In the genomic region with DNA sequence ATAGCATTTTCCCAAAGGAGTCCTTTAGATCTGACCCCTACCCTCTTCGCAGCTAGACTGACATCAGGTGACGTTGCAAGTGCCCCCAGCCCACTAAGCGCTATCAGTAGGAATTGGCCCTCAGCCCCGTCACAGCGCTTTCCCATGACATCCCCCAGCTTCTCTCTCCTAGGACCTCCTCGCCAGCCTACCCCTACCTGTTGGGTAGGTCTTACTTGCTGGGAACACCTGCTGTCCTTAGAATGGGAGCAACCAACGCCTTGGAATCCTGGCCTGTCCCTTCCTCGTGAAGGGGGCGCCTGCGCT, we compare ENCODE assay signal across 8 cellular contexts. TPM values are rescaled to one million over a fixed set of nuclear protein-coding genes. Genes with fewer than 3 reads are reported as not detected.
DNase-seq lines count a peak whose midpoint lies in the region; ATAC-seq and TF ChIP-seq lines count a peak whose summit lies in the region.

No MANE protein-coding gene starts in this region.

- no peaks in the 10 kb centered on the region for H3K79me2 ChIP-seq in mesendoderm (ENCODE audit: control insufficient read depth, insufficient read depth, low read length)

- no peak overlapping the region for H2BK5ac ChIP-seq in mesendoderm (ENCODE audit: low read length)

- POLR2A ChIA-PET in activated CD4-positive, alpha-beta T cell treated with anti-CD3 and anti-CD28 coated beads, Interleukin-2, amount 10 ng/mL, durations not matched to agents 7 days and 5 days (lab: Charles Lee) = no interaction called here

- no peak for DNase-seq in activated CD4-positive, alpha-beta T cell treated with anti-CD3 and anti-CD28 coated beads, Interleukin-2, amount 10 ng/mL, durations not matched to agents 7 days and 5 days
- DNase-seq in activated CD4-positive, alpha-beta T cell treated with anti-CD3 and anti-CD28 coated beads, Interleukin-2, amount 50 U/mL, for 1 hour = no peak
- no peak for DNase-seq in activated naive CD8-positive, alpha-beta T cell treated with anti-CD3 and anti-CD28 coated beads, Interleukin-2, amount 50 U/mL, for 24 hours
- DNase-seq in mesendoderm (no peak), suprapubic skin (ENCODE audit: low spot score in 2 of 2) (no peak), DMS153 (lab: John Stamatoyannopoulos, UW) (no peak), activated gamma-delta T cell (lab: John Stamatoyannopoulos, UW) (no peak)

- H3K56ac ChIP-seq in mesendoderm (ENCODE audit: low read length) = no peak overlapping the region

- peak overlapping the region; percentile 17 for H3K4me2 ChIP-seq in mesendoderm (ENCODE audit: low read length)

- peak overlapping the region; percentile 70 for H3K23ac ChIP-seq in mesendoderm (ENCODE audit: low read length)

- no peak for TF ChIP-seq CTCF in suprapubic skin (IDR thresholded peaks at IDR 0.05)

- no peak overlapping the region for H3K27ac ChIP-seq in mesendoderm (ENCODE audit: low read depth, low read length)
- H3K27ac ChIP-seq in suprapubic skin = peak overlapping the region; percentile 67

- H2BK15ac ChIP-seq in mesendoderm (replicated peaks; ENCODE audit: low read depth) = no peak overlapping the region

- no peak for ATAC-seq in activated naive CD8-positive, alpha-beta T cell treated with anti-CD3 and anti-CD28 coated beads, Interleukin-2, amount 50 U/mL, for 24 hours
- no peak for ATAC-seq in HG02763 (IDR thresholded peaks at IDR 0.05; ENCODE audit: unreplicated experiment)

- no CpG with 5 or more reads among the region's 10 CpGs for WGBS in mesendoderm (ENCODE audit: extremely low coverage, insufficient coverage, low lambda C conversion rate)
- 7% methylated on average over 8 of the region's 10 CpGs for WGBS in suprapubic skin

- H3K4ac ChIP-seq in mesendoderm (ENCODE audit: low read depth, low read length) = no peak overlapping the region

- H3K27ac Mint-ChIP-seq in activated CD4-positive, alpha-beta T cell treated with anti-CD3 and anti-CD28 coated beads, Interleukin-2, amount 10 ng/mL, durations not matched to agents 7 days and 5 days = no peak overlapping the region
- H3K27ac Mint-ChIP-seq in activated naive CD8-positive, alpha-beta T cell treated with anti-CD3 and anti-CD28 coated beads, Interleukin-2, amount 50 U/mL, for 24 hours = no peak overlapping the region

- no peak overlapping the region for H3K9ac ChIP-seq in mesendoderm (ENCODE audit: low read length)

- no peak overlapping the region for H2BK120ac ChIP-seq in mesendoderm (ENCODE audit: low read depth, low read length)

- H3K18ac ChIP-seq in mesendoderm (ENCODE audit: low read length) = no peak overlapping the region

- H3K4me1 Mint-ChIP-seq in activated CD4-positive, alpha-beta T cell treated with anti-CD3 and anti-CD28 coated beads, Interleukin-2, amount 10 ng/mL, durations not matched to agents 7 days and 5 days = peaks cover 14% of the 10 kb centered on the region
- H3K4me1 Mint-ChIP-seq in activated naive CD8-positive, alpha-beta T cell treated with anti-CD3 and anti-CD28 coated beads, Interleukin-2, amount 50 U/mL, for 24 hours = peaks cover 22% of the 10 kb centered on the region

- H3K9me3 Mint-ChIP-seq in activated CD4-positive, alpha-beta T cell treated with anti-CD3 and anti-CD28 coated beads, Interleukin-2, amount 10 ng/mL, durations not matched to agents 7 days and 5 days = no peaks in the 10 kb centered on the region
- no peaks in the 10 kb centered on the region for H3K9me3 Mint-ChIP-seq in activated naive CD8-positive, alpha-beta T cell treated with anti-CD3 and anti-CD28 coated beads, Interleukin-2, amount 50 U/mL, for 24 hours

- H3K27me3 ChIP-seq in mesendoderm (ENCODE audit: insufficient read depth, low read length, poor library complexity) (peaks cover 10% of the 10 kb centered on the region), suprapubic skin (peaks cover 57% of the 10 kb centered on the region)

- H4K8ac ChIP-seq in mesendoderm (ENCODE audit: low read depth, low read length) = no peak overlapping the region

- CTCF ChIA-PET in activated CD4-positive, alpha-beta T cell treated with anti-CD3 and anti-CD28 coated beads, Interleukin-2, amount 10 ng/mL, durations not matched to agents 7 days and 5 days (lab: Charles Lee) = interaction anchor here (0.6 to 1.2 kb wide), 3 partner anchors 13 to 143 kb away, joined by 3 to 4 read pairs (median 3); no protein-coding TSS in a partner anchor

- H3K27me3 Mint-ChIP-seq in activated CD4-positive, alpha-beta T cell treated with anti-CD3 and anti-CD28 coated beads, Interleukin-2, amount 10 ng/mL, durations not matched to agents 7 days and 5 days = peaks cover 82% of the 10 kb centered on the region
- peaks cover 73% of the 10 kb centered on the region for H3K27me3 Mint-ChIP-seq in activated naive CD8-positive, alpha-beta T cell treated with anti-CD3 and anti-CD28 coated beads, Interleukin-2, amount 50 U/mL, for 24 hours

- H4K5ac ChIP-seq in mesendoderm (ENCODE audit: low read length) = no peak overlapping the region

- H3K9me3 ChIP-seq in suprapubic skin = no peaks in the 10 kb centered on the region

- H3K4me3 ChIP-seq in mesendoderm (ENCODE audit: low read length) = no peak overlapping the region
- peak overlapping the region; percentile 76 for H3K4me3 ChIP-seq in suprapubic skin

- TF ChIP-seq POLR2A in suprapubic skin (IDR thresholded peaks at IDR 0.05) = no peak

- no peaks in the 10 kb centered on the region for H3K79me1 ChIP-seq in mesendoderm (ENCODE audit: low read length)

- no peak for TF ChIP-seq EP300 in suprapubic skin (IDR thresholded peaks at IDR 0.05)

- peak overlapping the region; percentile 33 for H3K4me3 Mint-ChIP-seq in activated CD4-positive, alpha-beta T cell treated with anti-CD3 and anti-CD28 coated beads, Interleukin-2, amount 10 ng/mL, durations not matched to agents 7 days and 5 days
- peak overlapping the region; percentile 60 for H3K4me3 Mint-ChIP-seq in activated naive CD8-positive, alpha-beta T cell treated with anti-CD3 and anti-CD28 coated beads, Interleukin-2, amount 50 U/mL, for 24 hours

- H3K36me3 ChIP-seq in mesendoderm (ENCODE audit: control insufficient read depth, insufficient read depth, low read length) (no peaks in the 10 kb centered on the region), suprapubic skin (no peaks in the 10 kb centered on the region)

- H2AK5ac ChIP-seq in mesendoderm (ENCODE audit: low read length) = no peak overlapping the region

- no peaks in the 10 kb centered on the region for H3K36me3 Mint-ChIP-seq in activated CD4-positive, alpha-beta T cell treated with anti-CD3 and anti-CD28 coated beads, Interleukin-2, amount 10 ng/mL, durations not matched to agents 7 days and 5 days (ENCODE audit: low read depth)
- no peaks in the 10 kb centered on the region for H3K36me3 Mint-ChIP-seq in activated naive CD8-positive, alpha-beta T cell treated with anti-CD3 and anti-CD28 coated beads, Interleukin-2, amount 50 U/mL, for 24 hours (ENCODE audit: low read depth)

- H3K4me1 ChIP-seq in mesendoderm (ENCODE audit: control insufficient read depth, low read depth, low read length) (peaks cover 3% of the 10 kb centered on the region), suprapubic skin (peaks cover 21% of the 10 kb centered on the region)

RNA-seq across cellular contexts. Expression of a gene that starts 0.6 kb away (rescaled TPM):
- under 1 TPM; 0.73 to 0.77 TPM for total RNA-seq in activated CD4-positive, alpha-beta T cell treated with anti-CD3 and anti-CD28 coated beads, Interleukin-2, amount 10 ng/mL, durations not matched to agents 7 days and 5 days
- 1.5 TPM for polyA plus RNA-seq in mesendoderm (2013, experiment 1 of 2)
- 1.5 TPM for polyA plus RNA-seq in mesendoderm (2013, experiment 2 of 2)
- total RNA-seq in suprapubic skin = 1 to 10 TPM; 1.7 to 7.8 (median 3.4) TPM
